Comparison of ENCODE assay signal across 8 cellular contexts in the genomic region with DNA sequence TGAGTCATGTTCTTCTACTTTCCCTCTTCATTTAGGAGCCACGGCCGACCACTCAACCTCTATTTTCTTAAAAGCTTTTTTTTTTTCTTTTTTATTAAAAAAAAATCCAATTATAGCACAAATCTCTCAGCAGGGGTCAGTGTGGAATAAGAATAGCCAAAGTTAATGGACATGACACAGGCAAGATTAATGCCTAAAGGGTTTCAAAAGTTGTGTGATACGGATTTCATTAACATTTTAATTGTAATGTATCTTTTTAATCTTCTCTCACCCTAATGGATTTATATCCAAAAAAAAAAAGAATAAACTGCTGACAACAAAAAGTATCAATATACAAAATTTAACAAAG. TPM values are rescaled to one million over a fixed set of nuclear protein-coding genes. Genes with fewer than 3 reads are reported as not detected.
DNase-seq lines count a peak whose midpoint lies in the region; ATAC-seq and TF ChIP-seq lines count a peak whose summit lies in the region.

No MANE protein-coding gene starts in this region.

- H3K27ac Mint-ChIP-seq in type B pancreatic cell, result no peak overlapping the region

- no peaks in the 10 kb centered on the region for H3K36me3 ChIP-seq in cardiac muscle cell
- peaks cover 0 to 5% (median 0%) of the 10 kb centered on the region in 3 donors for H3K36me3 ChIP-seq in Peyer's patch

- H3K27me3 Mint-ChIP-seq in type B pancreatic cell, result no peaks in the 10 kb centered on the region

- H3K4me3 Mint-ChIP-seq in type B pancreatic cell, result no peak overlapping the region

- DNase-seq in cardiac muscle cell (ENCODE audit: low read depth in 1 of 2, low spot score in 1 of 2) (peak in 1 of 2 donors; percentile 59), Right ventricle myocardium superior (no peak), Peyer's patch (no peak), fibroblast of villous mesenchyme (ENCODE audit: low read depth) (peak; percentile 52), type B pancreatic cell (ENCODE audit: extremely low spot score, unreplicated experiment) (no peak), sciatic nerve (ENCODE audit: low spot score) (no peak)

- H3K9me3 ChIP-seq in cardiac muscle cell (ENCODE audit: low read depth), result no peaks in the 10 kb centered on the region
- no peaks in the 10 kb centered on the region for H3K9me3 ChIP-seq in Peyer's patch

- H3K9me3 Mint-ChIP-seq in type B pancreatic cell, result no peaks in the 10 kb centered on the region

- no peaks in the 10 kb centered on the region for H3K36me3 Mint-ChIP-seq in type B pancreatic cell

- peaks cover 24% of the 10 kb centered on the region for H3K4me1 Mint-ChIP-seq in type B pancreatic cell (ENCODE audit: unreplicated experiment)

- H3K27ac ChIP-seq in cardiac muscle cell (no peak overlapping the region), Peyer's patch (peak overlapping the region in 1 of 4 donors; percentile 95)

- ATAC-seq in Right ventricle myocardium superior (ENCODE audit: poor library complexity), result no peak
- no peak for ATAC-seq in GM18511 (IDR thresholded peaks at IDR 0.05; ENCODE audit: unreplicated experiment)
- no peak for ATAC-seq in GM21737 (IDR thresholded peaks at IDR 0.05; ENCODE audit: unreplicated experiment)
- ATAC-seq in sciatic nerve, result no peak

- H3K4me3 ChIP-seq in cardiac muscle cell, result no peak overlapping the region
- no peak overlapping the region for H3K4me3 ChIP-seq in Peyer's patch
- H3K4me3 ChIP-seq in fibroblast of villous mesenchyme (ENCODE audit: low read depth, low read length), result no peak overlapping the region

- peaks cover 5% of the 10 kb centered on the region for H3K4me1 ChIP-seq in cardiac muscle cell (ENCODE audit: low read depth)
- H3K4me1 ChIP-seq in Peyer's patch, result peaks cover 0 to 83% (median 5%) of the 10 kb centered on the region in 4 donors

- H3K27me3 ChIP-seq in cardiac muscle cell, result no peaks in the 10 kb centered on the region
- no peaks in the 10 kb centered on the region for H3K27me3 ChIP-seq in Peyer's patch

- no peak for TF ChIP-seq POLR2A in Peyer's patch (IDR thresholded peaks at IDR 0.05)

- intact Hi-C loops in Right ventricle myocardium superior (cut with DNase I) (loop anchor here (5.0 kb wide), 1 partner anchor 33 kb away; no protein-coding TSS in a partner anchor), sciatic nerve (cut with DNase I) (loop anchor here (2.0 kb wide), 1 partner anchor 33 kb away; no protein-coding TSS in a partner anchor)

- peak; percentile 42 for TF ChIP-seq CTCF in cardiac muscle cell (IDR thresholded peaks at IDR 0.05; ENCODE audit: low read depth, low read length)
- peak in 4 of 6 experiments; percentile 27 to 46 (median 35) for TF ChIP-seq CTCF in Peyer's patch (IDR thresholded peaks at IDR 0.05)
- peak; percentile 53 for TF ChIP-seq CTCF in fibroblast of villous mesenchyme (IDR thresholded peaks at IDR 0.05; ENCODE audit: insufficient read depth, low read depth, low read length)
- peak; percentile 56 for TF ChIP-seq CTCF in type B pancreatic cell (conservative IDR thresholded peaks at IDR 0.05)

RNA-seq across cellular contexts. Expression of gene NACC2, which starts 5.4 kb away (rescaled TPM):
- total RNA-seq in cardiac muscle cell (12.0 and 12.2 TPM in 2 replicates), Right ventricle myocardium superior (30.8 TPM), Peyer's patch (10 to 100 TPM in 3 of 4 donors, 1 to 10 TPM in 1; 8.3 to 24.3 (median 23.1) TPM), fibroblast of villous mesenchyme (30.3 and 34.1 TPM in 2 replicates), type B pancreatic cell (ENCODE audit: low replicate concordance) (9.3 and 15.1 TPM in 2 replicates), sciatic nerve (56.8 TPM)
- 4.4 and 5.0 TPM in 2 replicates for polyA plus RNA-seq in cardiac muscle cell

RNA-seq across cellular contexts. Expression of gene TMEM250, which starts 29.0 kb away (rescaled TPM):
- total RNA-seq in cardiac muscle cell (29.3 and 41.6 TPM in 2 replicates), Right ventricle myocardium superior (16.4 TPM), Peyer's patch (10 to 100 TPM; 34.7 to 75.0 (median 69.2) TPM), fibroblast of villous mesenchyme (39.0 and 39.7 TPM in 2 replicates), type B pancreatic cell (ENCODE audit: low replicate concordance) (37.9 and 53.7 TPM in 2 replicates), sciatic nerve (23.0 TPM)
- 25.6 and 27.0 TPM in 2 replicates for polyA plus RNA-seq in cardiac muscle cell
